In the genomic region with DNA sequence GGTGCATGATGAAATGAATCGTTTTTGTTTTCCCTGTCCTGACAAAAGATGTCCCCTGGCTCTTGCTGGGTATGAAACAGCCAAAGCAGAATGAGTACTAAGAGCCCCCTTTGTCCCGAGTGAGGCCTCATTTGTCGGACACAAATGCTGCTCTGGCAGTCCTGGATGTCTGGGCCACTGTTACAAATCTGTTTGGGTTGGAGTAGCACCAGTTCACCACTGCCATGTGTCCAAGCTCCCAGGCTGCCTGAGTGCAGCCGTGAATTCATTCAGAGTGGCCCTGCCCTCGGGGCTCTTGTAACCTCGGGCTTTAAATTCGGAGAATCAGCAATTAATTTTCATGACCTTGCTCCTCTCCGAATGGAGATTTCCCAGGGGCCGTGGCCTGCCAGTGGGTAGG, we compare ENCODE assay signal across 18 cellular contexts.
A peak's percentile ranks its signal among the peaks of the same experiment; 100 is the strongest.
DNase-seq lines count a peak whose midpoint lies in the region; ATAC-seq, FAIRE-seq and TF ChIP-seq lines count a peak whose summit lies in the region.
"Had no signal": no experiment of that assay in that cellular context is flagged by ENCODE, and none has a peak within 500 bp of the region (broad histone marks: within the 10 kb centered on the region; RNA-seq: fewer than 3 reads in every experiment).

No MANE protein-coding gene starts in this region.

- H3K23ac ChIP-seq in H1 (ENCODE audit: insufficient read length) = no peak overlapping the region

- intact Hi-C loops in testis (cut with DNase I; ENCODE audit: low total_unique reads) = no loop called here

- H2BK15ac ChIP-seq in H1 (ENCODE audit: low read length) = no peak overlapping the region

- TF ChIP-seq RAD21 in H1 (IDR thresholded peaks at IDR 0.05 in 1 of 2, conservative IDR thresholded peaks at IDR 0.05 in 1 of 2; ENCODE audit: low read depth in 2 of 2, low read length in 2 of 2) = no peak

- H3K23me2 ChIP-seq in H1 (ENCODE audit: low read depth, low read length) = no peaks in the 10 kb centered on the region; the same call in 1 of the 2 replicates

- H3K4ac ChIP-seq in H1 (replicated peaks; ENCODE audit: insufficient read length, low read depth, low read length) = no peak overlapping the region

- H2BK5ac ChIP-seq in H1 (ENCODE audit: low read depth, low read length) = no peak overlapping the region

- H4K8ac ChIP-seq in H1 (ENCODE audit: extremely low read depth, insufficient read depth, low read length) = no peak overlapping the region

- no peak overlapping the region for H3K14ac ChIP-seq in H1 (ENCODE audit: insufficient read length)

- H2AK5ac ChIP-seq in H1 (ENCODE audit: low read depth, low read length) = no peak overlapping the region

- H3K27me3 ChIP-seq in H1 (replicated peaks in 1 of 4; ENCODE audit: control insufficient read depth in 3 of 4, extremely low read depth in 1 of 4, insufficient read depth in 3 of 4, low read length in 3 of 4) (no peaks in the 10 kb centered on the region), testis (no peaks in the 10 kb centered on the region)
- H3K27me3 ChIP-seq: MG63 had no signal

- H4K20me1 ChIP-seq in H1 (replicated peaks in 1 of 2; ENCODE audit: control insufficient read depth in 1 of 2, insufficient read depth in 2 of 2, low read length in 2 of 2) = no peaks in the 10 kb centered on the region

- H3K18ac ChIP-seq in H1 (ENCODE audit: extremely low read depth, low read length) = no peak overlapping the region

- no peak overlapping the region for H4K91ac ChIP-seq in H1 (replicated peaks; ENCODE audit: insufficient read length, low read length)

- H3K36me3 ChIP-seq in H1 (ENCODE audit: control insufficient read depth in 2 of 4, insufficient read depth in 4 of 4, low read length in 3 of 4) (no peaks in the 10 kb centered on the region), testis (ENCODE audit: low read depth, missing control alignments) (no peaks in the 10 kb centered on the region)
- H3K36me3 ChIP-seq: MG63 had no signal

- peak in 38 of 56 donors; percentile 2 to 69 (median 26) for DNase-seq in amygdala (lab: John Stamatoyannopoulos, UW)
- DNase-seq in H1 (ENCODE audit: low read depth in 1 of 2, low spot score in 2 of 2) = no peak
- DNase-seq in nucleus accumbens (lab: John Stamatoyannopoulos, UW) = peak in 34 of 56 donors; percentile 1 to 68 (median 18)
- peak; percentile 21 for DNase-seq in superior temporal gyrus (ENCODE audit: extremely low spot score)
- no peak for DNase-seq in NCI-H526 (lab: John Stamatoyannopoulos, UW)
- no peak for DNase-seq in testis
- DNase-seq: CD4-positive, alpha-beta T cell; DMS79 treated with DMSO at 0.1 percent for 48 hours; GDM1; GOT3; MG63; NCI-H1092 treated with DMSO at 0.1 percent for 48 hours; NCI-H1694; NCI-H2107; PC-9 had no signal

- no peak overlapping the region for H3K27ac ChIP-seq in H1 (ENCODE audit: low read depth, low read length)
- H3K27ac ChIP-seq in testis = no peak overlapping the region
- H3K27ac ChIP-seq: PC-9 had no signal

- H2AFZ ChIP-seq in H1 (ENCODE audit: low read length) = 0 out of 2 replicates have a peak overlapping the region, but pooled peaks have one; percentile 46
- H2AFZ ChIP-seq: PC-9 had no signal

- H3K9me3 ChIP-seq in H1 (ENCODE audit: insufficient read depth in 2 of 2, low read depth in 1 of 2, low read length in 1 of 2) = no peaks in the 10 kb centered on the region
- no peaks in the 10 kb centered on the region for H3K9me3 ChIP-seq in testis
- H3K9me3 ChIP-seq: MG63 had no signal

- TF ChIP-seq EP300 in H1 (IDR thresholded peaks at IDR 0.05; ENCODE audit: borderline replicate concordance in 1 of 2, low read depth in 2 of 2, low read length in 2 of 2) = no peak

- ATAC-seq in HG03159 (IDR thresholded peaks at IDR 0.05; ENCODE audit: unreplicated experiment) = no peak

- CTCF ChIA-PET in H1 (lab: Charles Lee; ENCODE audit: partially characterized antibody) = no interaction called here

- no peak overlapping the region for H2BK12ac ChIP-seq in H1 (ENCODE audit: low read depth, low read length)

- POLR2A ChIA-PET in H1 (lab: Charles Lee; ENCODE audit: partially characterized antibody) = no interaction called here

- no peak overlapping the region for H4K5ac ChIP-seq in H1 (ENCODE audit: insufficient read length, low read depth, low read length)

- H3K4me2 ChIP-seq in H1 (ENCODE audit: insufficient read depth in 1 of 2, low read depth in 2 of 2, low read length in 2 of 2) = no peak overlapping the region
- H3K4me2 ChIP-seq: PC-9 had no signal

- H3K9ac ChIP-seq in H1 (replicated peaks in 1 of 4; ENCODE audit: extremely low read depth in 1 of 4, low read depth in 3 of 4, low read length in 3 of 4) = no peak overlapping the region

- H3K4me3 ChIP-seq in H1 (ENCODE audit: extremely low read depth in 1 of 4, insufficient read depth in 2 of 4, low read depth in 3 of 4, low read length in 4 of 4) = no peak overlapping the region
- H3K4me3 ChIP-seq in testis = no peak overlapping the region
- H3K4me3 ChIP-seq: MG63, PC-9 had no signal

- H3K56ac ChIP-seq in H1 (replicated peaks; ENCODE audit: insufficient read length, low read depth, low read length) = no peak overlapping the region

- peaks cover 0 to 3% (median 0%) of the 10 kb centered on the region in 4 experiments; a peak in 1 of 7 replicates for H3K4me1 ChIP-seq in H1 (replicated peaks in 1 of 4; ENCODE audit: control insufficient read depth in 3 of 4, insufficient read depth in 4 of 4, low read length in 3 of 4)
- peaks cover 6% of the 10 kb centered on the region for H3K4me1 ChIP-seq in testis

- TF ChIP-seq CTCF in H1 (IDR thresholded peaks at IDR 0.05; ENCODE audit: control extremely low read depth in 1 of 3, insufficient read depth in 1 of 3, low read depth in 1 of 3, low read length in 3 of 3) (no peak), testis (IDR thresholded peaks at IDR 0.05) (no peak)

- FAIRE-seq in H1 (lab: Jason Lieb, UNC) = no peak
- FAIRE-seq: D721Med, GM12892 had no signal

- H3K79me2 ChIP-seq in H1 (ENCODE audit: control insufficient read depth in 1 of 2, insufficient read depth in 2 of 2, low read length in 2 of 2) = no peaks in the 10 kb centered on the region

- TF ChIP-seq POLR2A in H1 (IDR thresholded peaks at IDR 0.05; ENCODE audit: control extremely low read depth in 1 of 2, low read depth in 2 of 2, low read length in 2 of 2) (no peak), testis (IDR thresholded peaks at IDR 0.05) (no peak)

- no peak overlapping the region for H2BK120ac ChIP-seq in H1 (replicated peaks; ENCODE audit: low read depth, low read length)

- H3K79me1 ChIP-seq in H1 (ENCODE audit: low read depth, low read length) = no peaks in the 10 kb centered on the region

- 95% methylated on average over 9 of the region's 9 CpGs; no CpG with 5 or more reads in 1 of the 2 experiments for WGBS in H1 (ENCODE audit: extremely low coverage in 1 of 2, insufficient coverage in 1 of 2, insufficient read length in 1 of 2, insufficient replicate concordance in 2 of 2, low coverage in 1 of 2, low lambda C conversion rate in 2 of 2, missing lambda C conversion rate in 1 of 2), 2 experiments
- WGBS in testis, 2 donors = 36 to 69% methylated on average over 9 of the region's 9 CpGs

- H2BK20ac ChIP-seq in H1 (ENCODE audit: low read length) = no peak overlapping the region

TF ChIP-seq in H1, 55 proteins besides CTCF, POLR2A, EP300 and RAD21 (continues in another document):
- TF ChIP-seq NRF1 (IDR thresholded peaks at IDR 0.05; ENCODE audit: low read depth, low read length) (no peak), SRF (IDR thresholded peaks at IDR 0.05; ENCODE audit: low read depth, low read length) (no peak), ASH2L (IDR thresholded peaks at IDR 0.05; ENCODE audit: low read length) (no peak), SUZ12 (IDR thresholded peaks at IDR 0.05; ENCODE audit: low read length) (no peak), BRCA1 (IDR thresholded peaks at IDR 0.05; ENCODE audit: low read depth, low read length) (no peak), YY1 (IDR thresholded peaks at IDR 0.05; ENCODE audit: low read depth, low read length) (no peak), BACH1 (IDR thresholded peaks at IDR 0.05; ENCODE audit: low read length) (no peak), SP4 (IDR thresholded peaks at IDR 0.05; ENCODE audit: low read length) (no peak), POU5F1 (IDR thresholded peaks at IDR 0.05; ENCODE audit: low read depth, low read length) (no peak), FOSL1 (IDR thresholded peaks at IDR 0.05; ENCODE audit: insufficient read depth, low read depth, low read length) (no peak)

Comparison
In these comparisons a context has a peak if more than half of its experiments do, and no peak if none do; other contexts are left out.
1. DNase-seq: peak in amygdala (38 of 56), nucleus accumbens (34 of 56) and superior temporal gyrus (single experiment); none in H1 (0 of 2), NCI-H526 (0 of 2) and testis (single experiment).